Comparison of ENCODE assay signal across 8 cellular contexts in genomic region chr16:721765-722481, GRCh38. TPM values are rescaled to one million over a fixed set of nuclear protein-coding genes. Genes with fewer than 3 reads are reported as not detected.
DNase-seq lines count a peak whose midpoint lies in the region; ATAC-seq and TF ChIP-seq lines count a peak whose summit lies in the region.

No MANE protein-coding gene starts in this region.

- CTCF ChIA-PET in RWPE1 (lab: Yijun Ruan, JAX), result interaction anchor here (0.6 to 1.1 kb wide), 5 partner anchors 9 to 63 kb away, joined by 3 to 5 read pairs (median 4); partner anchors contain the start of genes RHOT2 and WDR24

- POLR2A ChIA-PET in RWPE1 (lab: Yijun Ruan, JAX; ENCODE audit: low non-redundant PET), result interaction anchor here (1.3 to 2.3 kb wide), 2 partner anchors 9 to 26 kb away, joined by 3 to 8 read pairs; no protein-coding TSS in a partner anchor

- TF ChIP-seq POLR2A in sigmoid colon (IDR thresholded peaks at IDR 0.05), result no peak

- no peak for DNase-seq in GM06990 (ENCODE audit: extremely low read depth, insufficient read length)
- no peak for DNase-seq in RWPE1 (ENCODE audit: low spot score)
- no peak for DNase-seq in epithelial cell of prostate (ENCODE audit: low read depth, low spot score)
- no peak for DNase-seq in sigmoid colon
- no peak for DNase-seq in NCI-H146 treated with DMSO at 0.1 percent for 48 hours (lab: John Stamatoyannopoulos, UW; ENCODE audit: unreplicated experiment)
- DNase-seq in middle frontal gyrus (ENCODE audit: extremely low spot score, low spot score), result no peak
- no peak for DNase-seq in NCI-H1105 treated with DMSO at 0.1 percent for 48 hours (lab: John Stamatoyannopoulos, UW)

- intact Hi-C loops in sigmoid colon (cut with DNase I), result loop anchor here (2.0 kb wide), 2 partner anchors 19 to 37 kb away; partner anchors contain the start of genes CIAO3 and JMJD8

- H3K9me3 ChIP-seq in sigmoid colon, result no peaks in the 10 kb centered on the region

- 78 to 89% methylated on average over 47 of the region's 47 CpGs for WGBS in sigmoid colon, 2 donors

- no peak for TF ChIP-seq EP300 in sigmoid colon (IDR thresholded peaks at IDR 0.05)

- no peak for ATAC-seq in GM21447 (IDR thresholded peaks at IDR 0.05; ENCODE audit: unreplicated experiment)

- H3K4me3 ChIP-seq in GM06990 (replicated peaks; ENCODE audit: low read depth, low read length) (peak overlapping the region; percentile 57), sigmoid colon (peak overlapping the region; percentile 58 to 71 (median 64))

- no peak for TF ChIP-seq CTCF in GM06990 (IDR thresholded peaks at IDR 0.05; ENCODE audit: insufficient read depth, low read length, poor library complexity, severe bottlenecking)
- no peak for TF ChIP-seq CTCF in RWPE1 (conservative IDR thresholded peaks at IDR 0.05; ENCODE audit: low read depth)
- no peak for TF ChIP-seq CTCF in sigmoid colon (IDR thresholded peaks at IDR 0.05)

- H3K4me1 ChIP-seq in sigmoid colon, result peaks cover 0 to 39% (median 32%) of the 10 kb centered on the region in 4 donors

- peaks cover 2% of the 10 kb centered on the region; the same call in 1 of the 2 replicates for H3K36me3 ChIP-seq in GM06990 (ENCODE audit: control insufficient read depth, insufficient read depth, low read length)
- H3K36me3 ChIP-seq in sigmoid colon, result no peaks in the 10 kb centered on the region

- H3K27me3 ChIP-seq in GM06990 (replicated peaks; ENCODE audit: control insufficient read depth, insufficient read depth, low read length), result no peaks in the 10 kb centered on the region
- H3K27me3 ChIP-seq in sigmoid colon, result peaks cover 13 to 20% (median 13%) of the 10 kb centered on the region in 3 donors

- H3K27ac ChIP-seq in RWPE1 (peak overlapping the region; percentile 95), epithelial cell of prostate (peak overlapping the region; percentile 78), sigmoid colon (peak overlapping the region; percentile 85 to 93 (median 89))

RNA-seq across cellular contexts. Expression of gene ANTKMT, which starts 1.0 kb away (rescaled TPM):
- 10 to 100 TPM; 27.1 to 53.1 (median 39.5) TPM for total RNA-seq in sigmoid colon
- 10 to 100 TPM; 18.6 to 38.1 (median 21.3) TPM for polyA plus RNA-seq in sigmoid colon

RNA-seq across cellular contexts. Expression of gene CCDC78, which starts 4.3 kb away (rescaled TPM):
- under 1 TPM in 1 of 4 donors, not detected in 3; 0.49 TPM for total RNA-seq in sigmoid colon
- 1 to 10 TPM in 1 of 3 donors, not detected in 2; 3.4 TPM for polyA plus RNA-seq in sigmoid colon

RNA-seq across cellular contexts. Expression of gene HAGHL, which starts 5.0 kb away (rescaled TPM):
- total RNA-seq in sigmoid colon, result 1 to 10 TPM; 2.6 to 4.6 (median 3.8) TPM
- polyA plus RNA-seq in sigmoid colon, result 10 to 100 TPM in 1 of 3 donors, 1 to 10 TPM in 1, under 1 TPM in 1; 0.92 to 10.5 (median 1.2) TPM

RNA-seq across cellular contexts. Expression of gene METRN, which starts 7.0 kb away (rescaled TPM):
- 10 to 100 TPM; 27.8 to 49.9 (median 32.2) TPM for total RNA-seq in sigmoid colon
- 10 to 100 TPM; 16.5 to 32.8 (median 31.8) TPM for polyA plus RNA-seq in sigmoid colon

RNA-seq across cellular contexts. Expression of gene FBXL16, which starts 16.3 kb away (rescaled TPM):
- total RNA-seq in sigmoid colon, result 1 to 10 TPM in 3 of 4 donors, under 1 TPM in 1; 0.16 to 1.6 (median 1.4) TPM
- polyA plus RNA-seq in sigmoid colon, result 1 to 10 TPM in 1 of 3 donors, under 1 TPM in 1, not detected in 1; 0.60 to 2.4 TPM
